Comparison of ENCODE assay signal across 13 cellular contexts in genomic region chr4:159169903-159170302, GRCh38.
DNase-seq lines count a peak whose midpoint lies in the region; ATAC-seq and TF ChIP-seq lines count a peak whose summit lies in the region.
"Had no signal": no experiment of that assay in that cellular context is flagged by ENCODE, and none has a peak within 500 bp of the region (broad histone marks: within the 10 kb centered on the region; RNA-seq: fewer than 3 reads in every experiment).

No MANE protein-coding gene starts in this region.

- H3K9me3 Mint-ChIP-seq in chondrocyte (ENCODE audit: low read depth) = no peaks in the 10 kb centered on the region
- H3K9me3 Mint-ChIP-seq: endodermal cell; stimulated activated effector memory CD8-positive, alpha-beta T cell treated with anti-CD3 and anti-CD28 coated beads, Interleukin-12 subunit alpha, Interleukin-12 subunit beta, amount 100 ng/mL, for 72 hours had no signal

- ATAC-seq in GM18511 (IDR thresholded peaks at IDR 0.05; ENCODE audit: unreplicated experiment) (peak; percentile 75), GM21367 (IDR thresholded peaks at IDR 0.05; ENCODE audit: unreplicated experiment) (peak; percentile 50), HG02870 (IDR thresholded peaks at IDR 0.05; ENCODE audit: unreplicated experiment) (peak; percentile 66), HG03469 (IDR thresholded peaks at IDR 0.05; ENCODE audit: unreplicated experiment) (peak; percentile 59), GM19023 (IDR thresholded peaks at IDR 0.05; ENCODE audit: unreplicated experiment) (no peak)
- ATAC-seq: stimulated activated effector memory CD8-positive, alpha-beta T cell treated with anti-CD3 and anti-CD28 coated beads, Interleukin-12 subunit alpha, Interleukin-12 subunit beta, amount 100 ng/mL, for 72 hours had no signal

- H3K27ac Mint-ChIP-seq in chondrocyte (ENCODE audit: unreplicated experiment) = no peak overlapping the region
- H3K27ac Mint-ChIP-seq: endodermal cell; stimulated activated effector memory CD8-positive, alpha-beta T cell treated with anti-CD3 and anti-CD28 coated beads, Interleukin-12 subunit alpha, Interleukin-12 subunit beta, amount 100 ng/mL, for 72 hours had no signal

- DNase-seq in chondrocyte (ENCODE audit: low spot score) = no peak
- DNase-seq in GM20000 (ENCODE audit: low spot score) = no peak
- no peak for DNase-seq in substantia nigra (lab: John Stamatoyannopoulos, UW)
- DNase-seq: activated CD4-positive, CD25-positive, alpha-beta regulatory T cell treated with anti-CD3 and anti-CD28 coated beads, Interleukin-2, amount 50 U/mL, for 72 hours; endodermal cell; NCI-H2107; stimulated activated CD4-positive, alpha-beta T cell treated with anti-CD3 and anti-CD28 coated beads, Interleukin-2, amount 100 ng/mL, for 24 hours had no signal

- TF ChIP-seq CTCF in chondrocyte (IDR thresholded peaks at IDR 0.05) (no peak), GM20000 (IDR thresholded peaks at IDR 0.05; ENCODE audit: extremely low read depth, missing control alignments) (no peak)

- H3K36me3 Mint-ChIP-seq in chondrocyte (ENCODE audit: low read depth) = no peaks in the 10 kb centered on the region
- H3K36me3 Mint-ChIP-seq: stimulated activated effector memory CD8-positive, alpha-beta T cell treated with anti-CD3 and anti-CD28 coated beads, Interleukin-12 subunit alpha, Interleukin-12 subunit beta, amount 100 ng/mL, for 72 hours had no signal

- H3K4me1 Mint-ChIP-seq in chondrocyte (ENCODE audit: low read depth) = peaks cover 26% of the 10 kb centered on the region

- H3K27me3 Mint-ChIP-seq in chondrocyte (ENCODE audit: low read depth) = no peaks in the 10 kb centered on the region

- no peak overlapping the region for H3K27ac ChIP-seq in substantia nigra (ENCODE audit: low read depth, low read length, poor library complexity, severe bottlenecking)

- H3K4me3 Mint-ChIP-seq in chondrocyte (ENCODE audit: unreplicated experiment) = no peak overlapping the region
- H3K4me3 Mint-ChIP-seq: endodermal cell; stimulated activated effector memory CD8-positive, alpha-beta T cell treated with anti-CD3 and anti-CD28 coated beads, Interleukin-12 subunit alpha, Interleukin-12 subunit beta, amount 100 ng/mL, for 72 hours had no signal
